Comparison of ENCODE assay signal across 10 cellular contexts in the genomic region with DNA sequence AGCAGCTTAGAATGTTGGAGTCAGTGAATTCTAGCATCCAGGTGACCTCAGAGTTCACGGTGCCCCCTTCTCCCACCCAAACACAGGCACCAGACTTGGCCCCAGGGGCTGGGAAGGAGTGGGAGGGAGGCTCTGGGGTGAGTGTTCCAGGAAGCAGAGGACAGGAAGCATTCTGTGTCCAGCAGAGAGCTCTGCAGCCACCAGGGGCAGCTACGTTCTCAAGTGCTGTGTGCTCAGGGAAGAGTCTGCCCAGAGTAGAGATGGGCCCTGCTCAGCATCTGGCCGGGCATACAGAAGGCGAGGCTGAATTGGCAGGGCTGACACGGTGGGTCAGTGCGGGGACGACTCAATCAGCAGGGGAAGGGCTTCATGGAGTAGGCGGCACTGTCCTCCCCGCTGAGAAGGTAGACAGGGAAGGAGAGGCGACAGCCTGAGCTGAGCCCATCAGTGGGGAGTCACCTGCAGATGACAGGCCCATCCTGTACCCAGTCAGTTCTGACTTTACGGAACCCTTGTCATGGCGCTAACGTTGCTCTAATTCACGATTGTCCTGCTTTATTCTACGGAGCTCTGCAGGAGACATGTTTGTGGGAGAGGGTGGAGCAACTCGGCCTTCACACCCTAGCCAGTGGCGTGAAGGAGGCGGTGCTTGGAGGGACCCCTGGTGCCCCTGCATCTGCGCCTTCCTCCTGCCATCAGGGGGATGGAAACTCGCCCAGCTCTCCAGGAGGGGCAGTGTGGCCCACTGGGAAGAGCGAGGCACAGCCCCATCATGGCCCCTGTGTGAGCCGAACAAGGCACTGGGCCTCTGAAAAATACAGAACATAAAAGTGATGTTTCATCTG.
A peak's percentile ranks its signal among the peaks of the same experiment; 100 is the strongest.
DNase-seq lines count a peak whose midpoint lies in the region; TF ChIP-seq lines count a peak whose summit lies in the region.
"Had no signal": no experiment of that assay in that cellular context is flagged by ENCODE, and none has a peak within 500 bp of the region (broad histone marks: within the 10 kb centered on the region; RNA-seq: fewer than 3 reads in every experiment).

No MANE protein-coding gene starts in this region.

- H3F3A ChIP-seq in smooth muscle cell (ENCODE audit: low read depth), result no peaks in the 10 kb centered on the region

- H3K4me1 ChIP-seq in smooth muscle cell (ENCODE audit: low read depth), result no peaks in the 10 kb centered on the region
- H3K4me1 ChIP-seq in Karpas-422 (ENCODE audit: low read length), result no peaks in the 10 kb centered on the region

- H3K36me3 ChIP-seq in smooth muscle cell (ENCODE audit: low read depth) (no peaks in the 10 kb centered on the region), Karpas-422 (ENCODE audit: insufficient read depth, low read length) (no peaks in the 10 kb centered on the region)

- H3K4me3 ChIP-seq in fibroblast of the aortic adventitia (ENCODE audit: low read depth, low read length) (no peak overlapping the region), smooth muscle cell (no peak overlapping the region), Karpas-422 (ENCODE audit: low read length) (no peak overlapping the region)

- H3K9me2 ChIP-seq in Karpas-422 (replicated peaks; ENCODE audit: insufficient read depth, low read length), result no peaks in the 10 kb centered on the region

- no peaks in the 10 kb centered on the region for H3K79me2 ChIP-seq in smooth muscle cell (ENCODE audit: low read depth)
- no peaks in the 10 kb centered on the region for H3K79me2 ChIP-seq in Karpas-422 (ENCODE audit: low read length)

- no peaks in the 10 kb centered on the region for H4K20me1 ChIP-seq in smooth muscle cell (ENCODE audit: low read depth)
- H4K20me1 ChIP-seq in Karpas-422 (ENCODE audit: insufficient read depth, low read depth, low read length), result no peaks in the 10 kb centered on the region

- H3K27me3 Mint-ChIP-seq in activated naive CD8-positive, alpha-beta T cell treated with anti-CD3 and anti-CD28 coated beads for 36 hours, result peaks cover 10% of the 10 kb centered on the region
- H3K27me3 Mint-ChIP-seq: CD4-positive, CD25-positive, alpha-beta regulatory T cell had no signal

- no peaks in the 10 kb centered on the region for H3K9me3 ChIP-seq in smooth muscle cell (replicated peaks; ENCODE audit: low read depth)
- H3K9me3 ChIP-seq in Karpas-422 (ENCODE audit: low read length), result no peaks in the 10 kb centered on the region

- H3K9me3 Mint-ChIP-seq in activated naive CD8-positive, alpha-beta T cell treated with anti-CD3 and anti-CD28 coated beads for 36 hours, result no peaks in the 10 kb centered on the region

- H3K4me2 ChIP-seq in smooth muscle cell, result no peak overlapping the region
- H3K4me2 ChIP-seq in Karpas-422 (ENCODE audit: low read depth, low read length, poor library complexity, severe bottlenecking), result no peak overlapping the region

- peak; percentile 36 for DNase-seq in NCI-H2227 (lab: John Stamatoyannopoulos, UW; ENCODE audit: unreplicated experiment)
- DNase-seq in NCI-H2227 treated with DMSO at 0.1 percent for 48 hours (lab: John Stamatoyannopoulos, UW), result no peak
- DNase-seq in RPMI8226, result peak; percentile 52
- DNase-seq in fibroblast of the aortic adventitia (ENCODE audit: low read depth), result no peak
- DNase-seq in smooth muscle cell (lab: John Stamatoyannopoulos, UW; ENCODE audit: unreplicated experiment), result no peak
- no peak for DNase-seq in activated naive CD8-positive, alpha-beta T cell treated with anti-CD3 and anti-CD28 coated beads for 36 hours
- DNase-seq in Karpas-422, result no peak
- DNase-seq in globus pallidus (ENCODE audit: low spot score), result no peak
- DNase-seq: CD4-positive, CD25-positive, alpha-beta regulatory T cell had no signal

- 82% methylated on average over 22 of the region's 22 CpGs for WGBS in smooth muscle cell (ENCODE audit: low lambda C conversion rate)

- H3K36me3 Mint-ChIP-seq in activated naive CD8-positive, alpha-beta T cell treated with anti-CD3 and anti-CD28 coated beads for 36 hours, result no peaks in the 10 kb centered on the region
- H3K36me3 Mint-ChIP-seq: CD4-positive, CD25-positive, alpha-beta regulatory T cell had no signal

- H2AFZ ChIP-seq in smooth muscle cell (ENCODE audit: low read depth), result no peak overlapping the region
- no peak overlapping the region for H2AFZ ChIP-seq in Karpas-422 (ENCODE audit: low read length)

- H3K4me1 Mint-ChIP-seq in activated naive CD8-positive, alpha-beta T cell treated with anti-CD3 and anti-CD28 coated beads for 36 hours, result no peaks in the 10 kb centered on the region
- H3K4me1 Mint-ChIP-seq: CD4-positive, CD25-positive, alpha-beta regulatory T cell had no signal

- no peak overlapping the region for H3K4me3 Mint-ChIP-seq in activated naive CD8-positive, alpha-beta T cell treated with anti-CD3 and anti-CD28 coated beads for 36 hours
- H3K4me3 Mint-ChIP-seq: CD4-positive, CD25-positive, alpha-beta regulatory T cell had no signal

- H3K27me3 ChIP-seq in smooth muscle cell (ENCODE audit: low read depth), result no peaks in the 10 kb centered on the region
- no peaks in the 10 kb centered on the region for H3K27me3 ChIP-seq in Karpas-422 (ENCODE audit: low read length)

- peak; percentile 23 for TF ChIP-seq CTCF in fibroblast of the aortic adventitia (IDR thresholded peaks at IDR 0.05; ENCODE audit: insufficient read depth, low read length)
- TF ChIP-seq CTCF in smooth muscle cell (IDR thresholded peaks at IDR 0.05; ENCODE audit: borderline replicate concordance, insufficient read depth, poor library complexity, severe bottlenecking), result peak; percentile 14

- no peak overlapping the region for H3K9ac ChIP-seq in smooth muscle cell (ENCODE audit: low read depth)
- H3K9ac ChIP-seq in Karpas-422 (ENCODE audit: low read length), result no peak overlapping the region

- H3K27ac Mint-ChIP-seq in activated naive CD8-positive, alpha-beta T cell treated with anti-CD3 and anti-CD28 coated beads for 36 hours, result no peak overlapping the region
- H3K27ac Mint-ChIP-seq: CD4-positive, CD25-positive, alpha-beta regulatory T cell had no signal

- H3K27ac ChIP-seq in smooth muscle cell (ENCODE audit: low read depth) (no peak overlapping the region), Karpas-422 (ENCODE audit: low read length) (no peak overlapping the region)
- H3K27ac ChIP-seq: epithelial cell of prostate had no signal

Comparison
In these comparisons a context has a peak if more than half of its experiments do, and no peak if none do; other contexts are left out.
1. DNase-seq: peak in NCI-H2227 (single experiment) and RPMI8226 (single experiment); none in NCI-H2227 treated with DMSO at 0.1 percent for 48 hours (single experiment), fibroblast of the aortic adventitia (single experiment), smooth muscle cell (single experiment), activated naive CD8-positive, alpha-beta T cell treated with anti-CD3 and anti-CD28 coated beads for 36 hours (single experiment), Karpas-422 (single experiment) and globus pallidus (single experiment).